13 cellular contexts compared by ENCODE assay signal in genomic region chr14:64176330-64176729, GRCh38.
"Had no signal": no experiment of that assay in that cellular context is flagged by ENCODE, and none has a peak within 500 bp of the region (broad histone marks: within the 10 kb centered on the region; RNA-seq: fewer than 3 reads in every experiment).

No MANE protein-coding gene starts in this region.

- H3K4me1 ChIP-seq: left ventricle myocardium inferior, testis, upper lobe of left lung had no signal

- H3K4me3 Mint-ChIP-seq: immature natural killer cell had no signal

- H3K27me3 ChIP-seq: body of pancreas, dorsolateral prefrontal cortex, testis, upper lobe of left lung had no signal

- H3K9me3 Mint-ChIP-seq: immature natural killer cell had no signal

- H3K27ac ChIP-seq: dorsolateral prefrontal cortex, left ventricle myocardium inferior, testis, upper lobe of left lung, WERI-Rb-1 had no signal

- H3K9me3 ChIP-seq: body of pancreas, left ventricle myocardium inferior, testis, upper lobe of left lung had no signal

- ATAC-seq: body of pancreas had no signal

- H3K4me1 Mint-ChIP-seq: immature natural killer cell had no signal

- DNase-seq: activated naive CD4-positive, alpha-beta T cell treated with anti-CD3 and anti-CD28 coated beads, Interleukin-2, amount 50 U/mL, for 16 hours; body of pancreas; dorsolateral prefrontal cortex; immature natural killer cell; kidney glomerular epithelial cell; left ventricle myocardium inferior; mammary epithelial cell; midbrain; occipital lobe; SW 1271; testis; upper lobe of left lung; WERI-Rb-1 had no signal

- H3K4me3 ChIP-seq: body of pancreas, dorsolateral prefrontal cortex, left ventricle myocardium inferior, testis, upper lobe of left lung had no signal
